Comparison of ENCODE assay signal across 31 cellular contexts in genomic region chr5:26690511-26690910, GRCh38.
"Had no signal": no experiment of that assay in that cellular context is flagged by ENCODE, and none has a peak within 500 bp of the region (broad histone marks: within the 10 kb centered on the region; RNA-seq: fewer than 3 reads in every experiment).

No MANE protein-coding gene starts in this region.

- H3K27ac Mint-ChIP-seq: memory B cell; naive thymus-derived CD4-positive, alpha-beta T cell; neural progenitor cell; progenitor cell of endocrine pancreas; stimulated activated naive CD8-positive, alpha-beta T cell treated with anti-CD3 and anti-CD28 coated beads, Interleukin-15, amount 100 ng/mL, for 72 hours had no signal

- H3K9ac ChIP-seq: neural progenitor cell, parathyroid adenoma had no signal

- ATAC-seq: heart left ventricle; left lobe of liver; naive thymus-derived CD4-positive, alpha-beta T cell; sciatic nerve; stimulated activated naive CD8-positive, alpha-beta T cell treated with anti-CD3 and anti-CD28 coated beads, Interleukin-15, amount 100 ng/mL, for 72 hours; upper lobe of right lung had no signal

- H3K36me3 ChIP-seq: esophagus squamous epithelium, heart left ventricle, neural progenitor cell, suprapubic skin, transverse colon, upper lobe of right lung, vagina had no signal

- H3K4me3 ChIP-seq: coronary artery, esophagus squamous epithelium, heart left ventricle, hepatocyte, lung, neural progenitor cell, smooth muscle cell, suprapubic skin, transverse colon, upper lobe of right lung, vagina had no signal

- H3K27me3 Mint-ChIP-seq: memory B cell; naive thymus-derived CD4-positive, alpha-beta T cell; progenitor cell of endocrine pancreas; stimulated activated naive CD8-positive, alpha-beta T cell treated with anti-CD3 and anti-CD28 coated beads, Interleukin-15, amount 100 ng/mL, for 72 hours had no signal

- H3K27ac ChIP-seq: coronary artery, esophagus squamous epithelium, heart left ventricle, hepatocyte, neural progenitor cell, parathyroid adenoma, suprapubic skin, transverse colon, upper lobe of right lung, vagina had no signal

- H3K4me1 ChIP-seq: esophagus squamous epithelium, heart left ventricle, neural progenitor cell, parathyroid adenoma, suprapubic skin, transverse colon, upper lobe of right lung, vagina had no signal

- H3K9me3 ChIP-seq: suprapubic skin, transverse colon, upper lobe of right lung, vagina had no signal

- H3K4me3 Mint-ChIP-seq: memory B cell; naive thymus-derived CD4-positive, alpha-beta T cell; nephron; neural progenitor cell; stimulated activated naive CD8-positive, alpha-beta T cell treated with anti-CD3 and anti-CD28 coated beads, Interleukin-15, amount 100 ng/mL, for 72 hours had no signal

- DNase-seq: dermis blood vessel endothelial cell; effector memory CD4-positive, alpha-beta T cell; erythroblast; esophagus squamous epithelium; heart left ventricle; kidney; midbrain; naive thymus-derived CD4-positive, alpha-beta T cell; stimulated activated CD4-positive, alpha-beta T cell treated with anti-CD3 and anti-CD28 coated beads, Interleukin-12 subunit alpha, Interleukin-12 subunit beta, amount 100 ng/mL, for 4 hours; stimulated activated CD4-positive, alpha-beta T cell treated with anti-CD3 and anti-CD28 coated beads, Interleukin-1b, Interleukin-23, amount 100 ng/mL, for 48 hours; stimulated activated CD4-positive, alpha-beta T cell treated with anti-CD3 and anti-CD28 coated beads, Interleukin-4, amount 100 ng/mL, for 1 hour; stimulated activated CD8-positive, alpha-beta memory T cell treated with anti-CD3 and anti-CD28 coated beads, Interleukin-4, amount 100 ng/mL, for 48 hours; stimulated activated naive CD4-positive, alpha-beta T cell; stimulated activated naive CD8-positive, alpha-beta T cell treated with anti-CD3 and anti-CD28 coated beads, Interleukin-15, amount 100 ng/mL, for 72 hours; transverse colon; upper lobe of right lung had no signal

- H3K4me1 Mint-ChIP-seq: memory B cell; naive thymus-derived CD4-positive, alpha-beta T cell; nephron; stimulated activated naive CD8-positive, alpha-beta T cell treated with anti-CD3 and anti-CD28 coated beads, Interleukin-15, amount 100 ng/mL, for 72 hours had no signal

- H3K27me3 ChIP-seq: esophagus squamous epithelium, heart left ventricle, hepatocyte, neural progenitor cell, suprapubic skin, transverse colon, upper lobe of right lung, vagina had no signal

- H3K36me3 Mint-ChIP-seq: memory B cell; naive thymus-derived CD4-positive, alpha-beta T cell; neural progenitor cell had no signal

- FAIRE-seq: endometrium, frontal cortex, kidney had no signal

- H3K9me3 Mint-ChIP-seq: nephron, neural progenitor cell had no signal
